24 cellular contexts compared by ENCODE assay signal in the genomic region with DNA sequence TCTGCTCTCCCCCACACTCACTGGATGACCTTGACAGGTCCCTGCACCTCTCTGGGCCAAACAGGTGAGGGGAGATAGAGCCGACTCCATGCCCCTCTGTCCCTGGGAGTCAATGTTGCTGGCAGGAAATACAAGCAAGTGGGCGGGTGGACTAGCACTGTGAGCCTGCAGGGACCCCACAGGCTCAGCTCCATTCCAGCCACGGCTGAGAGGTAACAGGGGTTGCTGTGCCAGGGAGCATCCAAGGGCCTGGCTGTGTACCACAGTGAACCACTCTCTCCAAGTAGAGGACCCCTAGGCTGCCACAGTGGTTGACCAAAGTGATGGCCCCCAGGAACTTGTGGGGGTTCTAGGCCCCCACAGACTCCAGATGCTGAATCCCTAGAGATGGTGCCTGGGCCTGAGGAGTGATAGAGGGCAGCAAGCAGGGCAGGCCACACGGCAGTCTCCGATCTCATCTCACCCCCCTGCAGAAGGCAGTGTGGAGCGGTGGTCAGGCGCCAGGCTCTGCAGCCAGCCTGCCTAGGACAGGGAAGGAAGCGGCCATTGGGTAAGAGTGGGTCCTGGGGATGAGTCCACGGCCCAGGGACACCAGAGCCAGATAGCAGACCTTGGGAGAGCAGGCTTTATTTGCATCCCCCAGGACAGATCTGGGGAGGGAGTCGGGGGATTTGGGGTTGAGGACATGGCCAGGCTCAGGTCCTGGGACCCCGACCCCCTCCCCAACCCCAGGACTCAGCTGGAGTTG. TPM values are rescaled to one million over a fixed set of nuclear protein-coding genes. Genes with fewer than 3 reads are reported as not detected.
DNase-seq lines count a peak whose midpoint lies in the region; ATAC-seq and TF ChIP-seq lines count a peak whose summit lies in the region.
"Had no signal": no experiment of that assay in that cellular context is flagged by ENCODE, and none has a peak within 500 bp of the region (broad histone marks: within the 10 kb centered on the region; RNA-seq: fewer than 3 reads in every experiment).

No MANE protein-coding gene starts in this region.

- H4K8ac ChIP-seq in neuronal stem cell (ENCODE audit: low read depth, low read length), result peak overlapping the region; percentile 7

- POLR2A ChIA-PET in Panc1 (lab: Charles Lee), result no interaction called here

- H3K4me1 ChIP-seq in Panc1 (ENCODE audit: control insufficient read depth, insufficient read depth, low read length) (peaks cover 32% of the 10 kb centered on the region), neuronal stem cell (ENCODE audit: control insufficient read depth in 2 of 2, insufficient read depth in 1 of 2, low read depth in 1 of 2, low read length in 2 of 2) (peaks cover 32 to 37% of the 10 kb centered on the region in 2 donors)

- no peak overlapping the region for H3K4me3 Mint-ChIP-seq in CD14-positive monocyte
- no peak overlapping the region for H3K4me3 Mint-ChIP-seq in progenitor cell of endocrine pancreas (ENCODE audit: low read depth)
- H3K4me3 Mint-ChIP-seq: activated CD4-positive, alpha-beta T cell treated with anti-CD3 and anti-CD28 coated beads, Interleukin-2, amount 10 ng/mL, durations not matched to agents 24 days and 14 days; activated naive CD8-positive, alpha-beta T cell treated with anti-CD3 and anti-CD28 coated beads, Interleukin-2, amount 50 U/mL, for 24 hours; dendritic cell treated with granulocyte-macrophage colony-stimulating factor and Interleukin-4, amounts not matched to agents 40 ng/mL and 50 ng/mL, for 4 days had no signal

- no peak overlapping the region for H3K14ac ChIP-seq in neuronal stem cell (ENCODE audit: low read length)

- H4K91ac ChIP-seq in neuronal stem cell (ENCODE audit: low read depth, low read length, poor library complexity), result no peak overlapping the region

- H2AK5ac ChIP-seq in neuronal stem cell (ENCODE audit: low read depth, low read length), result peak overlapping the region; percentile 90

- intact Hi-C loops in CD14-positive monocyte (cut with micrococcal nuclease) (no loop called here), Panc1 (cut with micrococcal nuclease; ENCODE audit: unreplicated experiment) (no loop called here), left ventricle myocardium superior (cut with micrococcal nuclease) (no loop called here)

- peak overlapping the region; percentile 82 for H2BK12ac ChIP-seq in neuronal stem cell (ENCODE audit: low read length)

- no peak overlapping the region for H2AFZ ChIP-seq in neuronal stem cell (ENCODE audit: low read length)

- H3K4me3 ChIP-seq in Panc1 (ENCODE audit: low read depth in 2 of 2, low read length in 2 of 2) (no peak overlapping the region), neuronal stem cell (ENCODE audit: low read length in 2 of 2) (no peak overlapping the region)
- H3K4me3 ChIP-seq: skin epidermis had no signal

- DNase-seq in CD14-positive monocyte (ENCODE audit: low spot score) (peak; percentile 40), Panc1 (ENCODE audit: low read depth, low spot score) (no peak), left ventricle myocardium superior (peak; percentile 36), neuronal stem cell (ENCODE audit: low spot score) (no peak), epidermal melanocyte (ENCODE audit: insufficient read length, low spot score) (no peak), NCI-H526 treated with DMSO at 0.1 percent for 48 hours (lab: John Stamatoyannopoulos, UW) (no peak), HT-29 (ENCODE audit: low spot score) (no peak), progenitor cell of endocrine pancreas (ENCODE audit: low spot score, unreplicated experiment) (no peak)
- DNase-seq: activated CD4-positive, alpha-beta T cell treated with anti-CD3 and anti-CD28 coated beads, Interleukin-2, amount 10 ng/mL, durations not matched to agents 24 days and 14 days; activated CD8-positive, alpha-beta memory T cell treated with anti-CD3 and anti-CD28 coated beads, Interleukin-2, amount 50 U/mL, for 4 hours; activated naive CD8-positive, alpha-beta T cell treated with anti-CD3 and anti-CD28 coated beads, Interleukin-2, amount 50 U/mL, for 24 hours; brain microvascular endothelial cell; DMS153; foreskin fibroblast; GF-D8; HCEC 1CT; KBM-7; NCI-H446 treated with DMSO at 0.1 percent for 48 hours; stimulated activated CD4-positive, alpha-beta T cell treated with anti-CD3 and anti-CD28 coated beads, Interleukin-2, amount 100 ng/mL, for 48 hours had no signal

- H2BK5ac ChIP-seq in neuronal stem cell (ENCODE audit: low read length), result no peak overlapping the region

- H3K18ac ChIP-seq in neuronal stem cell (ENCODE audit: low read length), result peak overlapping the region; percentile 66

- no CpG with 5 or more reads among the region's 11 CpGs for WGBS in neuronal stem cell (ENCODE audit: extremely low coverage in 2 of 2, insufficient read length in 2 of 2, insufficient replicate concordance in 1 of 2), 2 donors

- peaks cover 15% of the 10 kb centered on the region for H3K4me1 Mint-ChIP-seq in CD14-positive monocyte
- H3K4me1 Mint-ChIP-seq in progenitor cell of endocrine pancreas (ENCODE audit: low read depth), result peaks cover 13% of the 10 kb centered on the region

- no peak overlapping the region for H3K9ac ChIP-seq in neuronal stem cell (ENCODE audit: low read depth, low read length, poor library complexity)

- no peaks in the 10 kb centered on the region for H3K9me3 ChIP-seq in Panc1 (ENCODE audit: control insufficient read depth, insufficient read depth, low read depth, low read length)
- H3K9me3 ChIP-seq in neuronal stem cell (replicated peaks in 1 of 2; ENCODE audit: control insufficient read depth in 2 of 2, insufficient read depth in 1 of 2, low read depth in 1 of 2, low read length in 2 of 2), result no peaks in the 10 kb centered on the region

- H3K36me3 Mint-ChIP-seq in CD14-positive monocyte (no peaks in the 10 kb centered on the region), progenitor cell of endocrine pancreas (ENCODE audit: insufficient read depth) (no peaks in the 10 kb centered on the region)

- no peak overlapping the region for H3K4ac ChIP-seq in neuronal stem cell (ENCODE audit: low read length)

- H3K79me1 ChIP-seq in neuronal stem cell (ENCODE audit: low read depth, low read length), result no peaks in the 10 kb centered on the region

- peak overlapping the region; percentile 13 for H3K23ac ChIP-seq in neuronal stem cell (ENCODE audit: low read depth, low read length, poor library complexity)

- no TSS peak for BruUV-seq in Panc1 (replicated peaks; lab: Mats Ljungman, UMichigan)

- no peak for ATAC-seq in Panc1
- ATAC-seq in left ventricle myocardium superior, result peak; percentile 1
- ATAC-seq: activated naive CD8-positive, alpha-beta T cell treated with anti-CD3 and anti-CD28 coated beads, Interleukin-2, amount 50 U/mL, for 24 hours had no signal

- H3K27ac Mint-ChIP-seq in CD14-positive monocyte (peak overlapping the region in 1 of 7 donors; percentile 48), progenitor cell of endocrine pancreas (no peak overlapping the region)
- H3K27ac Mint-ChIP-seq: activated CD4-positive, alpha-beta T cell treated with anti-CD3 and anti-CD28 coated beads, Interleukin-2, amount 10 ng/mL, durations not matched to agents 24 days and 14 days; activated naive CD8-positive, alpha-beta T cell treated with anti-CD3 and anti-CD28 coated beads, Interleukin-2, amount 50 U/mL, for 24 hours; dendritic cell treated with granulocyte-macrophage colony-stimulating factor and Interleukin-4, amounts not matched to agents 40 ng/mL and 50 ng/mL, for 4 days had no signal

- peak overlapping the region; percentile 53 for H2BK15ac ChIP-seq in neuronal stem cell (ENCODE audit: low read length)

- H3K27me3 Mint-ChIP-seq in CD14-positive monocyte (ENCODE audit: low read depth in 3 of 3), result peaks cover 0 to 2% (median 1%) of the 10 kb centered on the region in 3 donors
- peaks cover 8% of the 10 kb centered on the region for H3K27me3 Mint-ChIP-seq in progenitor cell of endocrine pancreas
- H3K27me3 Mint-ChIP-seq: activated CD4-positive, alpha-beta T cell treated with anti-CD3 and anti-CD28 coated beads, Interleukin-2, amount 10 ng/mL, durations not matched to agents 24 days and 14 days; activated naive CD8-positive, alpha-beta T cell treated with anti-CD3 and anti-CD28 coated beads, Interleukin-2, amount 50 U/mL, for 24 hours had no signal

- H3K36me3 ChIP-seq in Panc1 (ENCODE audit: control insufficient read depth, insufficient read depth, low read length), result peaks cover 2% of the 10 kb centered on the region; the same call in 1 of the 2 replicates
- H3K36me3 ChIP-seq in neuronal stem cell (replicated peaks in 1 of 2; ENCODE audit: control insufficient read depth in 2 of 2, insufficient read depth in 2 of 2, low read length in 2 of 2), result no peaks in the 10 kb centered on the region
- H3K36me3 ChIP-seq: brain microvascular endothelial cell had no signal

- no peak overlapping the region for H3K4me2 ChIP-seq in neuronal stem cell (ENCODE audit: insufficient read depth, low read length, poor library complexity, severe bottlenecking)

- H3K27me3 ChIP-seq in Panc1 (ENCODE audit: control insufficient read depth, insufficient read depth, low read length) (no peaks in the 10 kb centered on the region), neuronal stem cell (ENCODE audit: control insufficient read depth in 3 of 3, insufficient read depth in 3 of 3, low read depth in 1 of 3, low read length in 3 of 3) (peaks cover 0 to 18% (median 0%) of the 10 kb centered on the region in 3 experiments)
- H3K27me3 ChIP-seq: brain microvascular endothelial cell had no signal

- TF ChIP-seq CTCF in CD14-positive monocyte (IDR thresholded peaks at IDR 0.05) (no peak), Panc1 (IDR thresholded peaks at IDR 0.05) (no peak), progenitor cell of endocrine pancreas (IDR thresholded peaks at IDR 0.05; ENCODE audit: unreplicated experiment) (no peak)

- CTCF ChIA-PET in Panc1 (lab: Charles Lee), result no interaction called here

- in situ Hi-C loops in Panc1 (cut with HindIII; ENCODE audit: low pct_unique_long_range_greater_than_20kb, low sequenced_read_pairs), result no loop called here

- H3K9me3 Mint-ChIP-seq in CD14-positive monocyte, result peaks cover 0 to 9% (median 3%) of the 10 kb centered on the region in 7 donors
- H3K9me3 Mint-ChIP-seq in progenitor cell of endocrine pancreas (ENCODE audit: low read depth), result no peaks in the 10 kb centered on the region
- H3K9me3 Mint-ChIP-seq: activated CD4-positive, alpha-beta T cell treated with anti-CD3 and anti-CD28 coated beads, Interleukin-2, amount 10 ng/mL, durations not matched to agents 24 days and 14 days; activated naive CD8-positive, alpha-beta T cell treated with anti-CD3 and anti-CD28 coated beads, Interleukin-2, amount 50 U/mL, for 24 hours; dendritic cell treated with granulocyte-macrophage colony-stimulating factor and Interleukin-4, amounts not matched to agents 40 ng/mL and 50 ng/mL, for 4 days had no signal

- no peak overlapping the region for H2BK120ac ChIP-seq in neuronal stem cell (ENCODE audit: low read depth, low read length)

- H3K27ac ChIP-seq in Panc1 (ENCODE audit: low read length), result peak overlapping the region; percentile 63
- no peak overlapping the region for H3K27ac ChIP-seq in neuronal stem cell (replicated peaks; ENCODE audit: low read length)
- H3K27ac ChIP-seq: brain microvascular endothelial cell, C4-2B, epithelial cell of prostate, skin epidermis had no signal

RNA-seq across cellular contexts. Expression of a gene that starts 3.2 kb away (rescaled TPM):
- not detected for polyA plus RNA-seq in CD14-positive monocyte
- total RNA-seq in Panc1 (2021; ENCODE audit: unreplicated experiment) (5.2 TPM), left ventricle myocardium superior (8,945 TPM), progenitor cell of endocrine pancreas (3.3 and 3.6 TPM in 2 replicates)
- polyA plus RNA-seq in Panc1 (2012; ENCODE audit: insufficient read length), result 7.4 TPM
- 7.4 TPM for polyA plus RNA-seq in neuronal stem cell (2013, experiment 1 of 2)
- polyA plus RNA-seq in neuronal stem cell (2013, experiment 2 of 2), result 6.4 TPM
- total RNA-seq in HT-29 (2014; rRNA removed; shearing (Covaris generic)), result 5.7 and 6.5 TPM in 2 replicates
- total RNA-seq: osteocyte had no signal

RNA-seq across cellular contexts. Expression of a gene that starts 4.7 kb away (rescaled TPM):
- 10 to 100 TPM in 1 of 2 donors, 1 to 10 TPM in 1; 9.7 to 13.1 TPM for polyA plus RNA-seq in CD14-positive monocyte
- total RNA-seq in Panc1 (2021; ENCODE audit: unreplicated experiment) (63.4 TPM), left ventricle myocardium superior (48.3 TPM), progenitor cell of endocrine pancreas (199 and 214 TPM in 2 replicates)
- 59.1 TPM for polyA plus RNA-seq in Panc1 (2012; ENCODE audit: insufficient read length)
- polyA plus RNA-seq in neuronal stem cell (2013, experiment 1 of 2), result 58.8 TPM
- polyA plus RNA-seq in neuronal stem cell (2013, experiment 2 of 2), result 58.4 TPM
- total RNA-seq in HT-29 (2014; rRNA removed; shearing (Covaris generic)), result 43.8 and 47.7 TPM in 2 replicates

RNA-seq across cellular contexts. Expression of a gene that starts 5.8 kb away (rescaled TPM):
- not detected for polyA plus RNA-seq in CD14-positive monocyte
- total RNA-seq in Panc1 (2021; ENCODE audit: unreplicated experiment) (1.6 TPM), left ventricle myocardium superior (9.1 TPM), progenitor cell of endocrine pancreas (0.79 and 1.1 TPM in 2 replicates)
- 0.61 TPM for polyA plus RNA-seq in Panc1 (2012; ENCODE audit: insufficient read length)
- polyA plus RNA-seq in neuronal stem cell (2013, experiment 1 of 2), result 0.77 TPM
- 0.87 TPM for polyA plus RNA-seq in neuronal stem cell (2013, experiment 2 of 2)
- total RNA-seq in HT-29 (2014; rRNA removed; shearing (Covaris generic)), result 0.15 and 0.31 TPM in 2 replicates
- total RNA-seq: osteocyte had no signal

RNA-seq across cellular contexts. Expression of a gene that starts 40.2 kb away (rescaled TPM):
- 1 to 10 TPM; 3.3 to 6.2 TPM for polyA plus RNA-seq in CD14-positive monocyte
- total RNA-seq in Panc1 (2021; ENCODE audit: unreplicated experiment), result 12.0 TPM
- polyA plus RNA-seq in Panc1 (2012; ENCODE audit: insufficient read length), result 2.6 TPM
- 13.1 TPM for total RNA-seq in left ventricle myocardium superior
- polyA plus RNA-seq in neuronal stem cell (2013, experiment 1 of 2), result 23.3 TPM
- 25.3 TPM for polyA plus RNA-seq in neuronal stem cell (2013, experiment 2 of 2)
- total RNA-seq in HT-29 (2014; rRNA removed; shearing (Covaris generic)), result 1.6 and 2.7 TPM in 2 replicates
- total RNA-seq in progenitor cell of endocrine pancreas, result 4.6 and 5.5 TPM in 2 replicates

RNA-seq across cellular contexts. Expression of a gene that starts 40.9 kb away (rescaled TPM):
- polyA plus RNA-seq in CD14-positive monocyte, result 10 to 100 TPM; 11.2 to 12.9 TPM
- total RNA-seq in Panc1 (2021; ENCODE audit: unreplicated experiment) (69.6 TPM), left ventricle myocardium superior (57.9 TPM), progenitor cell of endocrine pancreas (89.8 and 107 TPM in 2 replicates)
- 73.4 TPM for polyA plus RNA-seq in Panc1 (2012; ENCODE audit: insufficient read length)
- polyA plus RNA-seq in neuronal stem cell (2013, experiment 1 of 2), result 52.3 TPM
- polyA plus RNA-seq in neuronal stem cell (2013, experiment 2 of 2), result 51.8 TPM
- total RNA-seq in HT-29 (2014; rRNA removed; shearing (Covaris generic)), result 59.4 and 80.5 TPM in 2 replicates

Comparison
In these comparisons a context has a peak if more than half of its experiments do, and no peak if none do; other contexts are left out.
1. DNase-seq: peak in CD14-positive monocyte (single experiment) and left ventricle myocardium superior (single experiment); none in Panc1 (single experiment), neuronal stem cell (single experiment), epidermal melanocyte (single experiment), NCI-H526 treated with DMSO at 0.1 percent for 48 hours (single experiment), HT-29 (single experiment) and progenitor cell of endocrine pancreas (single experiment).
2. RNA of a gene that starts 3.2 kb away (total RNA-seq): 8,945 TPM in left ventricle myocardium superior (single experiment); 5.7 to 6.5 TPM in HT-29, 5.2 TPM in Panc1 (single experiment) and 3.3 to 3.6 TPM in progenitor cell of endocrine pancreas; every median in the first group is over 1,000 times any median in the second.